18 cellular contexts compared by ENCODE assay signal in genomic region chr18:59091204-59091603, GRCh38. TPM values are rescaled to one million over a fixed set of nuclear protein-coding genes. Genes with fewer than 3 reads are reported as not detected.
DNase-seq lines count a peak whose midpoint lies in the region; ATAC-seq, FAIRE-seq and TF ChIP-seq lines count a peak whose summit lies in the region.
"Had no signal": no experiment of that assay in that cellular context is flagged by ENCODE, and none has a peak within 500 bp of the region (broad histone marks: within the 10 kb centered on the region; RNA-seq: fewer than 3 reads in every experiment).

No MANE protein-coding gene starts in this region.

- intact Hi-C loops in left lung (cut with DNase I), result no loop called here

- peak; percentile 64 for FAIRE-seq in bronchial epithelial cell (lab: Jason Lieb, UNC)
- FAIRE-seq: A204.1, GM12891 had no signal

- H3K27ac ChIP-seq in left lung, result no peak overlapping the region
- H3K27ac ChIP-seq: GM23248, HL-60 had no signal

- peaks cover 12% of the 10 kb centered on the region for H3K27me3 Mint-ChIP-seq in type B pancreatic cell
- H3K27me3 Mint-ChIP-seq: CD4-positive, alpha-beta T cell had no signal

- DNase-seq in H7, result peak; percentile 30
- DNase-seq in bronchial epithelial cell (ENCODE audit: low read depth), result no peak
- DNase-seq in inferior parietal cortex (ENCODE audit: extremely low spot score), result peak; percentile 22
- no peak for DNase-seq in NCI-H2029 (lab: John Stamatoyannopoulos, UW)
- no peak for DNase-seq in left lung
- DNase-seq in type B pancreatic cell (ENCODE audit: extremely low spot score, unreplicated experiment), result no peak
- DNase-seq in stimulated activated CD4-positive, alpha-beta T cell treated with anti-CD3 and anti-CD28 coated beads, Interleukin-4, amount 100 ng/mL, for 24 hours, result no peak
- DNase-seq: C1 segment of cervical spinal cord; Calu3; CD4-positive, alpha-beta T cell; DMS 273 treated with DMSO at 0.1 percent for 48 hours; GM23248; HCEC 1CT; HFFc6 had no signal

- H3K4me3 ChIP-seq in H7 (ENCODE audit: insufficient read depth, low read depth, low read length) (no peak overlapping the region), bronchial epithelial cell (ENCODE audit: low read depth, low read length) (no peak overlapping the region), left lung (no peak overlapping the region)
- H3K4me3 ChIP-seq: GM23248 had no signal

- H3K27me3 ChIP-seq in H7 (ENCODE audit: control insufficient read depth, insufficient read depth, low read length) (no peaks in the 10 kb centered on the region), bronchial epithelial cell (ENCODE audit: control insufficient read depth, insufficient read depth, low read length) (no peaks in the 10 kb centered on the region), left lung (no peaks in the 10 kb centered on the region)

- no peak for ATAC-seq in left lung

- H3K4me3 Mint-ChIP-seq in type B pancreatic cell, result no peak overlapping the region
- H3K4me3 Mint-ChIP-seq: B cell; CD4-positive, alpha-beta T cell; HFFc6 had no signal

- H3K9me3 ChIP-seq in left lung, result no peaks in the 10 kb centered on the region

- no peaks in the 10 kb centered on the region for H3K4me1 ChIP-seq in left lung

- TF ChIP-seq CTCF in bronchial epithelial cell (IDR thresholded peaks at IDR 0.05; ENCODE audit: insufficient read depth, low read length, severe bottlenecking), result no peak
- TF ChIP-seq CTCF in left lung (IDR thresholded peaks at IDR 0.05), result no peak
- TF ChIP-seq CTCF in type B pancreatic cell (conservative IDR thresholded peaks at IDR 0.05), result no peak

- no peaks in the 10 kb centered on the region for H3K4me1 Mint-ChIP-seq in type B pancreatic cell (ENCODE audit: unreplicated experiment)

- no peak overlapping the region for H3K27ac Mint-ChIP-seq in type B pancreatic cell
- H3K27ac Mint-ChIP-seq: B cell; CD4-positive, alpha-beta T cell; HFFc6 had no signal

- H3K36me3 ChIP-seq in H7 (replicated peaks; ENCODE audit: control insufficient read depth, insufficient read depth, low read length) (no peaks in the 10 kb centered on the region), bronchial epithelial cell (ENCODE audit: control insufficient read depth, insufficient read depth, low read length) (no peaks in the 10 kb centered on the region), left lung (no peaks in the 10 kb centered on the region)

- no peaks in the 10 kb centered on the region for H3K36me3 Mint-ChIP-seq in type B pancreatic cell

- no peaks in the 10 kb centered on the region for H3K9me3 Mint-ChIP-seq in type B pancreatic cell
- H3K9me3 Mint-ChIP-seq: CD4-positive, alpha-beta T cell; HFFc6 had no signal

RNA-seq across cellular contexts. Expression of gene SEC11C, which starts 48.5 kb away (rescaled TPM):
- 17.4 and 26.9 TPM in 2 replicates for total RNA-seq in H7 (2014; rRNA removed; shearing (Covaris generic))
- total RNA-seq in bronchial epithelial cell (48.7 and 61.8 TPM in 2 replicates), left lung (10 to 100 TPM; 64.4 to 95.9 TPM), type B pancreatic cell (ENCODE audit: low replicate concordance) (70.5 and 101 TPM in 2 replicates)

Comparison
In these comparisons a context has a peak if more than half of its experiments do, and no peak if none do; other contexts are left out.
1. DNase-seq: peak in H7 (single experiment) and inferior parietal cortex (single experiment); none in bronchial epithelial cell (single experiment), NCI-H2029 (single experiment), left lung (0 of 2), type B pancreatic cell (single experiment) and stimulated activated CD4-positive, alpha-beta T cell treated with anti-CD3 and anti-CD28 coated beads, Interleukin-4, amount 100 ng/mL, for 24 hours (single experiment).